ENCODE assay signal across 9 cellular contexts in genomic region chr10:71974489-71975011, GRCh38. TPM values are rescaled to one million over a fixed set of nuclear protein-coding genes. Genes with fewer than 3 reads are reported as not detected.
DNase-seq lines count a peak whose midpoint lies in the region; ATAC-seq and TF ChIP-seq lines count a peak whose summit lies in the region.
"Had no signal": no experiment of that assay in that cellular context is flagged by ENCODE, and none has a peak within 500 bp of the region (broad histone marks: within the 10 kb centered on the region; RNA-seq: fewer than 3 reads in every experiment).

No MANE protein-coding gene starts in this region.

- no peak overlapping the region for H3K56ac ChIP-seq in IMR-90 (ENCODE audit: extremely low read depth, insufficient read depth, low read length)

- peaks cover 23 to 98% of the 10 kb centered on the region in 2 experiments; a peak in 3 of 4 replicates for H3K79me1 ChIP-seq in IMR-90 (ENCODE audit: low read depth in 1 of 2, low read length in 2 of 2)

- H2BK120ac ChIP-seq in IMR-90 (ENCODE audit: low read depth, low read length), result no peak overlapping the region

- ATAC-seq in GM18909 (IDR thresholded peaks at IDR 0.05; ENCODE audit: poor library complexity, unreplicated experiment) (peak; percentile 56), IMR-90 (ENCODE audit: low read depth) (peak; percentile 45), HG02852 (IDR thresholded peaks at IDR 0.05; ENCODE audit: unreplicated experiment) (no peak), GM18519 (IDR thresholded peaks at IDR 0.05; ENCODE audit: low FRiP score, unreplicated experiment) (no peak)

- 0 out of 2 replicates have a peak overlapping the region, but pooled peaks have one; percentile 2 for H3K14ac ChIP-seq in IMR-90 (replicated peaks; ENCODE audit: low read depth, low read length)

- H3K27ac ChIP-seq in IMR-90 (ENCODE audit: insufficient read depth, low read length) (no peak overlapping the region), breast epithelium (peak overlapping the region; percentile 85 to 92), rectal smooth muscle tissue (ENCODE audit: low read depth, low read length) (peak overlapping the region; percentile 82)
- H3K27ac ChIP-seq: HL-60 had no signal

- H3K9me3 ChIP-seq in IMR-90 (ENCODE audit: control insufficient read depth, insufficient read depth, low read length) (no peaks in the 10 kb centered on the region), breast epithelium (no peaks in the 10 kb centered on the region), HAP-1 (no peaks in the 10 kb centered on the region)

- H3K27me3 ChIP-seq in IMR-90 (ENCODE audit: control insufficient read depth, insufficient read depth, low read length), result no peaks in the 10 kb centered on the region
- no peaks in the 10 kb centered on the region for H3K27me3 ChIP-seq in breast epithelium
- H3K27me3 ChIP-seq in rectal smooth muscle tissue (ENCODE audit: control insufficient read depth, insufficient read depth, low read length), result no peaks in the 10 kb centered on the region
- H3K27me3 ChIP-seq in HAP-1 (ENCODE audit: low read depth), result no peaks in the 10 kb centered on the region

- H3K4me2 ChIP-seq in IMR-90 (ENCODE audit: low read depth, low read length), result no peak overlapping the region

- H3K9ac ChIP-seq in IMR-90 (ENCODE audit: low read depth, low read length) (no peak overlapping the region), rectal smooth muscle tissue (ENCODE audit: low read length) (no peak overlapping the region)

- peak overlapping the region; percentile 84 for H2AK9ac ChIP-seq in IMR-90 (replicated peaks; ENCODE audit: low read depth, low read length, poor library complexity)

- POLR2A ChIA-PET in IMR-90 (lab: Charles Lee; ENCODE audit: unreplicated experiment), result interaction anchor here (1.4 kb wide), 1 partner anchor 9 kb away, joined by 4 read pairs; no protein-coding TSS in a partner anchor

- H2BK20ac ChIP-seq in IMR-90 (ENCODE audit: low read depth, low read length), result no peak overlapping the region; the same call in 1 of the 2 replicates

- dilution Hi-C loops in IMR-90 (cut with HindIII; ENCODE audit: low sequenced_read_pairs, unreplicated experiment), result no loop called here

- H3K4ac ChIP-seq in IMR-90 (ENCODE audit: low read depth, low read length), result peak overlapping the region; percentile 45

- intact Hi-C loops in IMR-90 (cut with micrococcal nuclease), result no loop called here
- intact Hi-C loops in breast epithelium (cut with DNase I; ENCODE audit: low total_unique reads), result no loop called here

- no TSS peak for BruUV-seq in IMR-90 (replicated peaks; lab: Mats Ljungman, UMichigan)

- DNase-seq in IMR-90 (peak; percentile 74), breast epithelium (ENCODE audit: low spot score in 2 of 2) (no peak), HAP-1 (ENCODE audit: low spot score in 2 of 2) (no peak), NCI-H1048 (lab: John Stamatoyannopoulos, UW) (no peak)

- no peak overlapping the region for H4K5ac ChIP-seq in IMR-90 (ENCODE audit: low read depth, low read length)

- no peak for TF ChIP-seq RAD21 in IMR-90 (IDR thresholded peaks at IDR 0.05; ENCODE audit: low read length)

- H3K36me3 ChIP-seq in IMR-90 (ENCODE audit: control insufficient read depth, insufficient read depth, low read length) (no peaks in the 10 kb centered on the region), breast epithelium (no peaks in the 10 kb centered on the region), rectal smooth muscle tissue (ENCODE audit: control insufficient read depth, insufficient read depth, low read length) (peaks cover 6% of the 10 kb centered on the region), HAP-1 (replicated peaks) (no peaks in the 10 kb centered on the region)

- no peak overlapping the region for H3K4me3 ChIP-seq in IMR-90 (ENCODE audit: insufficient read depth, low read depth, low read length)
- peak overlapping the region in 1 of 3 donors; percentile 6 for H3K4me3 ChIP-seq in breast epithelium
- H3K4me3 ChIP-seq in rectal smooth muscle tissue (ENCODE audit: low read length), result no peak overlapping the region
- no peak overlapping the region for H3K4me3 ChIP-seq in HAP-1

- CTCF ChIA-PET in IMR-90 (lab: Yijun Ruan, JAX), result interaction anchor here (0.7 kb wide), 1 partner anchor 285 kb away, joined by 3 read pairs; no protein-coding TSS in a partner anchor

- no CpG with 5 or more reads among the region's 5 CpGs for WGBS in IMR-90 (ENCODE audit: extremely low coverage in 2 of 2, insufficient read length in 1 of 2), 2 experiments

- peaks cover 30% of the 10 kb centered on the region for H3K4me1 ChIP-seq in IMR-90 (ENCODE audit: control insufficient read depth, insufficient read depth, low read length)
- peaks cover 15 to 44% of the 10 kb centered on the region in 2 donors for H3K4me1 ChIP-seq in breast epithelium
- peaks cover 37% of the 10 kb centered on the region for H3K4me1 ChIP-seq in rectal smooth muscle tissue (ENCODE audit: control insufficient read depth, insufficient read depth, low read length)
- H3K4me1 ChIP-seq in HAP-1, result no peaks in the 10 kb centered on the region

- peak overlapping the region; percentile 12 for H2AFZ ChIP-seq in IMR-90 (replicated peaks; ENCODE audit: low read length, poor library complexity)

- H3K23ac ChIP-seq in IMR-90 (ENCODE audit: low read depth, low read length), result peak overlapping the region; percentile 71

- peaks cover 34% of the 10 kb centered on the region for H3K9me1 ChIP-seq in IMR-90 (ENCODE audit: insufficient read depth, low read length)

- H2AK5ac ChIP-seq in IMR-90 (ENCODE audit: low read depth, low read length), result peak overlapping the region; percentile 22; the same call in 1 of the 2 replicates

- H4K20me1 ChIP-seq in IMR-90 (ENCODE audit: insufficient read depth, low read length), result peaks cover 65% of the 10 kb centered on the region

- 0 out of 4 replicates have a peak overlapping the region, but pooled peaks of 1 of the 2 experiments have one; percentile 14 for H4K8ac ChIP-seq in IMR-90 (ENCODE audit: low read depth in 2 of 2, low read length in 2 of 2)

- peak overlapping the region; percentile 11; the same call in 1 of the 2 replicates for H4K91ac ChIP-seq in IMR-90 (ENCODE audit: insufficient read depth, low read depth, low read length)

- in situ Hi-C loops in IMR-90 (cut with MboI; ENCODE audit: low sequenced_read_pairs), result no loop called here
- in situ Hi-C loops in HAP-1 (cut with MboI; ENCODE audit: low sequenced_read_pairs), result loop anchor here (25.0 kb wide), 1 partner anchor 238 kb away; the partner anchor contains the start of genes ANAPC16 and ASCC1

- no peak overlapping the region for H2BK5ac ChIP-seq in IMR-90 (ENCODE audit: low read depth, low read length, poor library complexity, severe bottlenecking)

- H3K18ac ChIP-seq in IMR-90 (ENCODE audit: low read depth, low read length), result no peak overlapping the region

- TF ChIP-seq CTCF in IMR-90 (conservative IDR thresholded peaks at IDR 0.05; ENCODE audit: low read depth, low read length) (no peak), breast epithelium (IDR thresholded peaks at IDR 0.05) (no peak)

- H2BK15ac ChIP-seq in IMR-90 (ENCODE audit: low read depth, low read length), result no peak overlapping the region

- TF ChIP-seq POLR2A in IMR-90 (IDR thresholded peaks at IDR 0.05; ENCODE audit: low read depth, low read length) (no peak), breast epithelium (IDR thresholded peaks at IDR 0.05) (no peak)

TF ChIP-seq in IMR-90, 13 proteins besides CTCF, POLR2A, EP300 and RAD21:
- TF ChIP-seq CEBPB (IDR thresholded peaks at IDR 0.05; ENCODE audit: low read depth, low read length) (peak; percentile 51), MAZ (IDR thresholded peaks at IDR 0.05; ENCODE audit: borderline replicate concordance, low read depth, low read length) (no peak; the same call in 1 of the 2 replicates), MAFK (IDR thresholded peaks at IDR 0.05; ENCODE audit: low read depth, low read length) (no peak), USF2 (IDR thresholded peaks at IDR 0.05; ENCODE audit: low read depth, low read length) (no peak), CHD1 (IDR thresholded peaks at IDR 0.05; ENCODE audit: low read depth, low read length) (no peak), RFX5 (IDR thresholded peaks at IDR 0.05; ENCODE audit: low read depth, low read length) (no peak), FOS (IDR thresholded peaks at IDR 0.05; ENCODE audit: low read depth, low read length) (peak; percentile 81), NFE2L2 (IDR thresholded peaks at IDR 0.05; ENCODE audit: low read depth, low read length) (no peak), SMC3 (IDR thresholded peaks at IDR 0.05; ENCODE audit: low read depth, low read length) (peak; percentile 6; the same call in 1 of the 2 replicates), MXI1 (IDR thresholded peaks at IDR 0.05; ENCODE audit: borderline replicate concordance, low read depth, low read length) (no peak), BHLHE40 (IDR thresholded peaks at IDR 0.05; ENCODE audit: low read depth, low read length) (no peak), RCOR1 (IDR thresholded peaks at IDR 0.05; ENCODE audit: insufficient replicate concordance, low read length) (peak; percentile 27), ELK1 (IDR thresholded peaks at IDR 0.05; ENCODE audit: borderline replicate concordance, low read depth, low read length) (no peak)

RNA-seq across cellular contexts. Expression of gene CHST3, which starts 10.4 kb away (rescaled TPM):
- total RNA-seq in IMR-90 (2012; rRNA removed) (9.0 and 10.6 TPM in 2 replicates), breast epithelium (10 to 100 TPM; 20.2 to 34.5 (median 25.6) TPM)
- polyA plus RNA-seq in IMR-90 (2012; rRNA removed), result 8.6 and 9.1 TPM in 2 replicates
- 5.5 and 6.1 TPM in 2 replicates for polyA plus RNA-seq in IMR-90 (2012; cell fraction: cytosol; rRNA removed)
- 5.5 and 7.2 TPM in 2 replicates for polyA plus RNA-seq in IMR-90 (2012; cell fraction: nucleus; rRNA removed; ENCODE audit: low replicate concordance)

Comparison
In these comparisons a context has a peak if more than half of its experiments do, and no peak if none do; other contexts are left out.
1. ATAC-seq: peak in GM18909 (single experiment) and IMR-90 (single experiment); none in HG02852 (single experiment) and GM18519 (single experiment).